ENCODE assay signal across 8 cellular contexts in the genomic region with DNA sequence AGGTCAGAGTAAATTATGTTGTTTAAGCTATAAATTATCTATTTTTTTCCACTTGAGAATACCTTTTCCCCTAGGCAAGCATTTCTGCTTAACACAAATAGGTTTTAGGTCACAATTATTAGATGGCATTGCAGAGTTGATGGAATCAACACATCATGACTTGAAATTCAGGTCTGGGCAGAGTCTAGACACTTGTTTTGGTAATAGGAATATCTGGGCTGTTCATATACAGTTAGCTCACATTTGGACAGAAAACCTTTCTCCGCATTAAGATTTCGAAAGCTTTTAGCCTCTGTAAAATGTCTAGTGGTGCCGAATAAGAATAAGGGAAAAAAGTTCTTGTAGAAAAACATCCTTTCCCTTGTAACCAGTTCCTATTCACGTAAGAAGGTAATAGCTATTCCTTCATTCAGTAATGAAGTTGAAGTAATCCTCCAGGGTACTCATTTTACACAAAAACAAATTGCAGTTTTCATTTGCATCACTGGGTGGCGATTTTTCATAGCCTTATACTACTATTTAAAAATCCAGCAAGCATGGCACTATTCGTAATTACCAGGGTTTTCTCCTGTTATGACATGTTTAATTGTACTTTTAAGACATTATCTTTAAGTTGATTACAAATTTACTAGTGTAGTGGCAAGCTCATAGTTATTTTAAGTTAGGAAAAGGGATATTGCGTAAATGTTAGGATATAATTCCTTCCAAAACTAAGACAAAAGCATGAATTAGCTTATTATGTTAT.
DNase-seq lines count a peak whose midpoint lies in the region; ATAC-seq and TF ChIP-seq lines count a peak whose summit lies in the region.

No MANE protein-coding gene starts in this region.

- DNase-seq in NCI-H2227 (lab: John Stamatoyannopoulos, UW; ENCODE audit: unreplicated experiment) (peak; percentile 51), fibroblast of peridontal ligament (ENCODE audit: extremely low read depth) (peak; percentile 88)
- DNase-seq in activated CD4-positive, alpha-beta T cell treated with anti-CD3 and anti-CD28 coated beads, Interleukin-2, amount 50 U/mL, for 1 hour, result peak; percentile 26

- H3K36me3 ChIP-seq in BLaER1, result peaks cover 3% of the 10 kb centered on the region; the same call in 1 of the 2 replicates
- no peaks in the 10 kb centered on the region for H3K36me3 ChIP-seq in neutrophil

- TF ChIP-seq CTCF in neutrophil (IDR thresholded peaks at IDR 0.05), result no peak

- H3K4me1 ChIP-seq in BLaER1 (0 out of 2 replicates have a peak, but pooled peaks cover 7% of the 10 kb centered on the region), neutrophil (ENCODE audit: control insufficient read depth in 1 of 2, insufficient read depth in 1 of 2, low read depth in 1 of 2, low read length in 1 of 2) (no peaks in the 10 kb centered on the region)

- H3K4me2 ChIP-seq in BLaER1, result no peak overlapping the region

- H3K27ac ChIP-seq in BLaER1 (peak overlapping the region; percentile 51), neutrophil (peak overlapping the region; percentile 36)

- peaks cover 6% of the 10 kb centered on the region; the same call in 1 of the 2 replicates for H3K9me3 ChIP-seq in BLaER1
- H3K9me3 ChIP-seq in neutrophil, result no peaks in the 10 kb centered on the region

- ATAC-seq in GM18519 (IDR thresholded peaks at IDR 0.05; ENCODE audit: low FRiP score, unreplicated experiment), result peak; percentile 57
- ATAC-seq in HG03103 (IDR thresholded peaks at IDR 0.05; ENCODE audit: low read depth, unreplicated experiment), result peak; percentile 79
- ATAC-seq in HG02759 (IDR thresholded peaks at IDR 0.05; ENCODE audit: unreplicated experiment), result no peak

- no peaks in the 10 kb centered on the region for H3K27me3 ChIP-seq in BLaER1
- H3K27me3 ChIP-seq in neutrophil, result no peaks in the 10 kb centered on the region

- no peak overlapping the region for H3K9ac ChIP-seq in BLaER1

- no peaks in the 10 kb centered on the region for H4K20me1 ChIP-seq in BLaER1

- H3K4me3 ChIP-seq in BLaER1 (no peak overlapping the region), neutrophil (ENCODE audit: low read depth in 1 of 2, low read length in 1 of 2) (no peak overlapping the region)

Comparison
In these comparisons a context has a peak if more than half of its experiments do, and no peak if none do; other contexts are left out.
1. DNase-seq: peak in every context shown above with its lines; median percentile 88 in fibroblast of peridontal ligament; 51 in NCI-H2227; 26 in activated CD4-positive, alpha-beta T cell treated with anti-CD3 and anti-CD28 coated beads, Interleukin-2, amount 50 U/mL, for 1 hour.